In genomic region chr18:1102848-1103247, GRCh38 we compare ENCODE assay signal across 18 cellular contexts.
"Had no signal": no experiment of that assay in that cellular context is flagged by ENCODE, and none has a peak within 500 bp of the region (broad histone marks: within the 10 kb centered on the region; RNA-seq: fewer than 3 reads in every experiment).

No MANE protein-coding gene starts in this region.

- H3K27ac ChIP-seq: colonic mucosa, ovary, suprapubic skin, tibial artery, upper lobe of left lung had no signal

- H3K4me3 Mint-ChIP-seq: naive B cell; neural crest cell; stimulated activated effector memory CD8-positive, alpha-beta T cell treated with anti-CD3 and anti-CD28 coated beads, Interleukin-12 subunit alpha, Interleukin-12 subunit beta, amount 100 ng/mL, for 72 hours had no signal

- H3K4me1 ChIP-seq: colonic mucosa, suprapubic skin, upper lobe of left lung had no signal

- H3K4me1 Mint-ChIP-seq: naive B cell; stimulated activated effector memory CD8-positive, alpha-beta T cell treated with anti-CD3 and anti-CD28 coated beads, Interleukin-12 subunit alpha, Interleukin-12 subunit beta, amount 100 ng/mL, for 72 hours had no signal

- H3K27me3 Mint-ChIP-seq: naive B cell had no signal

- H3K27me3 ChIP-seq: colonic mucosa, heart left ventricle, ovary, suprapubic skin, tibial artery, upper lobe of left lung had no signal

- H3K9me3 ChIP-seq: colonic mucosa, ovary, suprapubic skin, tibial artery had no signal

- DNase-seq: colonic mucosa; dermis blood vessel endothelial cell; foreskin melanocyte; heart left ventricle; hippocampal formation; mesendoderm; naive B cell; nucleus accumbens; ovary; right cardiac atrium; small intestine; stimulated activated CD4-positive, alpha-beta T cell treated with anti-CD3 and anti-CD28 coated beads, Interleukin-2, amount 100 ng/mL, for 48 hours; stimulated activated naive CD8-positive, alpha-beta T cell treated with anti-CD3 and anti-CD28 coated beads, Interleukin-15, Interleukin-2, amounts not matched to agents 100 U/mL and 50 U/mL, for 24 hours; tibial artery; upper lobe of left lung had no signal

- H3K27ac Mint-ChIP-seq: naive B cell; stimulated activated effector memory CD8-positive, alpha-beta T cell treated with anti-CD3 and anti-CD28 coated beads, Interleukin-12 subunit alpha, Interleukin-12 subunit beta, amount 100 ng/mL, for 72 hours had no signal

- H3K36me3 ChIP-seq: colonic mucosa, heart left ventricle, ovary, suprapubic skin, tibial artery, upper lobe of left lung had no signal

- H3K36me3 Mint-ChIP-seq: stimulated activated effector memory CD8-positive, alpha-beta T cell treated with anti-CD3 and anti-CD28 coated beads, Interleukin-12 subunit alpha, Interleukin-12 subunit beta, amount 100 ng/mL, for 72 hours had no signal

- H3K4me3 ChIP-seq: colonic mucosa, heart left ventricle, ovary, suprapubic skin, tibial artery, upper lobe of left lung had no signal

- ATAC-seq: heart left ventricle; right cardiac atrium; stimulated activated effector memory CD8-positive, alpha-beta T cell treated with anti-CD3 and anti-CD28 coated beads, Interleukin-12 subunit alpha, Interleukin-12 subunit beta, amount 100 ng/mL, for 72 hours; stimulated activated naive CD8-positive, alpha-beta T cell treated with anti-CD3 and anti-CD28 coated beads, Interleukin-15, Interleukin-2, amounts not matched to agents 100 U/mL and 50 U/mL, for 24 hours had no signal
